ENCODE assay signal across 23 cellular contexts in genomic region chr10:132504501-132505272, GRCh38.
"Had no signal": no experiment of that assay in that cellular context is flagged by ENCODE, and none has a peak within 500 bp of the region (broad histone marks: within the 10 kb centered on the region; RNA-seq: fewer than 3 reads in every experiment).

No MANE protein-coding gene starts in this region.

- H3K9me3 Mint-ChIP-seq: activated naive CD4-positive, alpha-beta T cell treated with anti-CD3 and anti-CD28 coated beads, Interleukin-2, amount 50 U/mL, for 72 hours; activated T-cell treated with anti-CD3 and anti-CD28 coated beads, Interleukin-2, amount 50 U/mL, for 72 hours; endodermal cell; natural killer cell had no signal

- DNase-seq: activated CD4-positive, alpha-beta T cell treated with anti-CD3 and anti-CD28 coated beads for 1 hour; activated CD4-positive, alpha-beta T cell treated with anti-CD3 and anti-CD28 coated beads, Interleukin-2, amount 50 U/mL, for 4 hours; activated CD8-positive, alpha-beta memory T cell treated with anti-CD3 and anti-CD28 coated beads, Interleukin-2, amount 50 U/mL, for 48 hours; activated gamma-delta T cell; activated T-cell treated with anti-CD3 and anti-CD28 coated beads, Interleukin-2, amount 50 U/mL, for 72 hours; amniotic stem cell; endodermal cell; head of caudate nucleus; mammary epithelial cell; midbrain; natural killer cell; stimulated activated CD4-positive, alpha-beta T cell treated with anti-CD3 and anti-CD28 coated beads, Interleukin-12 subunit alpha, Interleukin-12 subunit beta, amount 100 ng/mL, for 4 hours; stimulated activated CD4-positive, alpha-beta T cell treated with anti-CD3 and anti-CD28 coated beads, Interleukin-4, amount 100 ng/mL, for 4 hours; stimulated activated naive CD8-positive, alpha-beta T cell treated with anti-CD3 and anti-CD28 coated beads, Interleukin-15, Interleukin-2, amounts not matched to agents 100 U/mL and 50 U/mL, for 24 hours; T-helper 1 cell; thyroid gland; WERI-Rb-1 had no signal

- H3K36me3 ChIP-seq: breast epithelium, gastroesophageal sphincter, prostate gland, thyroid gland, WERI-Rb-1 had no signal

- H3K27me3 ChIP-seq: breast epithelium, gastroesophageal sphincter, thyroid gland had no signal

- H3K4me3 Mint-ChIP-seq: activated T-cell treated with anti-CD3 and anti-CD28 coated beads, Interleukin-2, amount 50 U/mL, for 72 hours; endodermal cell; natural killer cell had no signal

- ATAC-seq: activated naive CD4-positive, alpha-beta T cell treated with anti-CD3 and anti-CD28 coated beads, Interleukin-2, amount 50 U/mL, for 72 hours; activated T-cell treated with anti-CD3 and anti-CD28 coated beads, Interleukin-2, amount 50 U/mL, for 72 hours; gastroesophageal sphincter; left lobe of liver; natural killer cell; stimulated activated naive CD8-positive, alpha-beta T cell treated with anti-CD3 and anti-CD28 coated beads, Interleukin-15, Interleukin-2, amounts not matched to agents 100 U/mL and 50 U/mL, for 24 hours had no signal

- H3K27ac ChIP-seq: coronary artery, prostate gland, thyroid gland, WERI-Rb-1 had no signal

- H3K4me1 ChIP-seq: prostate gland had no signal

- H3K9me3 ChIP-seq: breast epithelium, gastroesophageal sphincter, prostate gland, thyroid gland had no signal

- H3K36me3 Mint-ChIP-seq: activated naive CD4-positive, alpha-beta T cell treated with anti-CD3 and anti-CD28 coated beads, Interleukin-2, amount 50 U/mL, for 72 hours; natural killer cell had no signal

- H3K27ac Mint-ChIP-seq: activated naive CD4-positive, alpha-beta T cell treated with anti-CD3 and anti-CD28 coated beads, Interleukin-2, amount 50 U/mL, for 72 hours; activated T-cell treated with anti-CD3 and anti-CD28 coated beads, Interleukin-2, amount 50 U/mL, for 72 hours; endodermal cell; natural killer cell had no signal

- H3K4me1 Mint-ChIP-seq: endodermal cell had no signal

- H3K4me3 ChIP-seq: breast epithelium, coronary artery, gastroesophageal sphincter, prostate gland, thyroid gland had no signal
